18 cellular contexts compared by ENCODE assay signal in the genomic region with DNA sequence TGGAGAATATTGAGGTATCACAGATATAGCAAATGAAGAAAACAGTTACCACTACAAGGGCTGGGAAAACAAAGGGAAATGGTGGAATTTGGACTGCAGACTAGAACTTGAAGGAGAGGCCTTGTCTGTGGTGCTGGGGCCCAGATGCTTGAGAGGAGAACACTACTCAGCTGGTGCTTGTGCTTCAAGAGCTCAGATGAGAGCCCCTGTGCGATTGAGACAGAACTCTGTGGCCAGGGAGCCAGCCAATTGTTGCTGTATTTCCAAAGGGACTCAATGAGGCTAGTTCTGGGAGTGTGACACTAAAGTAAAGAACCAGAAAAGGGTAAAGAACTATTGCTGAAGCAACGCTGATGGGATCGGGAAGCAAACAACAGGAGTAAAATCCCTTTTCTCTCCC.
"Had no signal": no experiment of that assay in that cellular context is flagged by ENCODE, and none has a peak within 500 bp of the region (broad histone marks: within the 10 kb centered on the region; RNA-seq: fewer than 3 reads in every experiment).

No MANE protein-coding gene starts in this region.

- H3K9me3 ChIP-seq: sigmoid colon had no signal

- H3K4me1 ChIP-seq: foreskin keratinocyte had no signal

- H3K4me3 ChIP-seq: sigmoid colon, smooth muscle cell had no signal

- DNase-seq: activated B cell treated with CpG ODN at 0.5 μM for 24 hours; activated CD4-positive, alpha-beta T cell treated with anti-CD3 and anti-CD28 coated beads for 36 hours; activated CD4-positive, alpha-beta T cell treated with anti-CD3 and anti-CD28 coated beads, Interleukin-2, amount 50 U/mL, for 48 hours; activated effector memory CD4-positive, alpha-beta T cell treated with Interleukin-2 at 50 U/mL for 16 hours; activated naive CD4-positive, alpha-beta T cell treated with anti-CD3 and anti-CD28 coated beads for 36 hours; activated T-cell treated with anti-CD3 and anti-CD28 coated beads, Interleukin-2, amount 50 U/mL, for 48 hours; amygdala; cortex of kidney; endodermal cell; foreskin keratinocyte; mesenchymal stem cell; naive B cell; sigmoid colon; stimulated activated CD4-positive, alpha-beta T cell treated with anti-CD3 and anti-CD28 coated beads, Interleukin-2, amount 100 ng/mL, for 48 hours; stimulated activated CD8-positive, alpha-beta memory T cell treated with anti-CD3 and anti-CD28 coated beads, Interleukin-4, amount 100 ng/mL, for 48 hours; stimulated activated naive B cell treated with anti-CD40 and anti-IgM and Interleukin-4, amounts not matched to agents 10 μg/mL and 1 μg/mL and 100 μg/mL, for 72 hours; T1000 had no signal

- H3K4me2 ChIP-seq: smooth muscle cell had no signal

- ATAC-seq: activated CD4-positive, alpha-beta T cell treated with anti-CD3 and anti-CD28 coated beads for 36 hours; foreskin keratinocyte; stimulated activated naive B cell treated with anti-CD40 and anti-IgM and Interleukin-4, amounts not matched to agents 10 μg/mL and 1 μg/mL and 100 μg/mL, for 72 hours had no signal

- H3K36me3 ChIP-seq: sigmoid colon had no signal

- H3K27me3 ChIP-seq: foreskin keratinocyte, sigmoid colon had no signal

- H3K27ac ChIP-seq: foreskin keratinocyte, sigmoid colon had no signal
